In the genomic region with DNA sequence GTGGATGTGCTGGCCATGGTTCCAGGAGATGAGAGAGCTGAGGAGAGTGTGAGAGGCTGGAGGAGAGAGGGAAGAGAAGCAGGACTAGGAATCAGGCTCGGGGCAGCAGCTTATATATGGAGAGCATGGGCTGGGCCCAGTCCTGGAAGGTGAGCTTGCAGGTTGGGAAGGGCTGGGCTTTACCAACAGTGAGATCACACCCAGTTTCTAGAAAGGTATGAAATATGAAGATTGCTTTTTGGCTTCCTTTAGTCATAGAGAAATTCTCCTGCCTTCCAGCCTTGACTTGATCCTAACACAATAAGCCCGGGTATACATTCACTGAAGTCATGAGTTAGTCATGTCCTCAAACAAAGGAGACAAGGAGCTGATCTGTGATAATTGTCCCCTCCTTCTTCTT, we compare ENCODE assay signal across 15 cellular contexts. TPM values are rescaled to one million over a fixed set of nuclear protein-coding genes. Genes with fewer than 3 reads are reported as not detected.
"Had no signal": no experiment of that assay in that cellular context is flagged by ENCODE, and none has a peak within 500 bp of the region (broad histone marks: within the 10 kb centered on the region; RNA-seq: fewer than 3 reads in every experiment).

A gene (minus strand): TSS at position 86 of the 400 bp plus-strand sequence. CDS start 69 bp downstream, at position 17.

- H3K27ac ChIP-seq: right lobe of liver had no signal

- H3K36me3 Mint-ChIP-seq: activated CD4-positive, alpha-beta memory T cell treated with anti-CD3 and anti-CD28 coated beads for 36 hours; natural killer cell had no signal

- H3K9me3 Mint-ChIP-seq: activated CD4-positive, alpha-beta memory T cell treated with anti-CD3 and anti-CD28 coated beads for 36 hours; activated naive CD8-positive, alpha-beta T cell treated with anti-CD3 and anti-CD28 coated beads, Interleukin-2, amount 50 U/mL, for 24 hours; natural killer cell; stimulated activated naive CD8-positive, alpha-beta T cell treated with anti-CD3 and anti-CD28 coated beads, Interleukin-15, Interleukin-2, amounts not matched to agents 100 ng/mL and 50 ng/mL, for 24 hours had no signal

- H3K4me1 Mint-ChIP-seq: activated naive CD8-positive, alpha-beta T cell treated with anti-CD3 and anti-CD28 coated beads, Interleukin-2, amount 50 U/mL, for 24 hours had no signal

- H3K9me3 ChIP-seq: right lobe of liver, testis had no signal

- H3K27ac Mint-ChIP-seq: activated CD4-positive, alpha-beta memory T cell treated with anti-CD3 and anti-CD28 coated beads for 36 hours; activated naive CD8-positive, alpha-beta T cell treated with anti-CD3 and anti-CD28 coated beads, Interleukin-2, amount 50 U/mL, for 24 hours; natural killer cell; stimulated activated naive CD8-positive, alpha-beta T cell treated with anti-CD3 and anti-CD28 coated beads, Interleukin-15, Interleukin-2, amounts not matched to agents 100 ng/mL and 50 ng/mL, for 24 hours had no signal

- H3K36me3 ChIP-seq: right lobe of liver had no signal

- H3K27me3 ChIP-seq: right lobe of liver, testis had no signal

- DNase-seq: activated CD4-positive, alpha-beta memory T cell treated with anti-CD3 and anti-CD28 coated beads for 36 hours; activated naive CD8-positive, alpha-beta T cell treated with anti-CD3 and anti-CD28 coated beads, Interleukin-2, amount 50 U/mL, for 24 hours; hypothalamus; natural killer cell; nucleus accumbens; right lobe of liver; stimulated activated CD4-positive, alpha-beta T cell treated with anti-CD3 and anti-CD28 coated beads, Interleukin-12 subunit alpha, Interleukin-12 subunit beta, amount 100 ng/mL, for 4 hours; T-helper 9 cell; testis had no signal

- ATAC-seq: activated naive CD8-positive, alpha-beta T cell treated with anti-CD3 and anti-CD28 coated beads, Interleukin-2, amount 50 U/mL, for 24 hours; natural killer cell; right lobe of liver had no signal

- H3K4me3 ChIP-seq: right lobe of liver, testis had no signal

- H3K4me3 Mint-ChIP-seq: activated CD4-positive, alpha-beta memory T cell treated with anti-CD3 and anti-CD28 coated beads for 36 hours; activated naive CD8-positive, alpha-beta T cell treated with anti-CD3 and anti-CD28 coated beads, Interleukin-2, amount 50 U/mL, for 24 hours; natural killer cell; stimulated activated naive CD8-positive, alpha-beta T cell treated with anti-CD3 and anti-CD28 coated beads, Interleukin-15, Interleukin-2, amounts not matched to agents 100 ng/mL and 50 ng/mL, for 24 hours had no signal

- H3K4me1 ChIP-seq: right lobe of liver had no signal

RNA-seq across cellular contexts. Expression of the gene that starts here (rescaled TPM):
- total RNA-seq: activated CD4-positive, alpha-beta memory T cell treated with anti-CD3 and anti-CD28 coated beads for 36 hours; cardiac septum; glomerular endothelial cell; lung microvascular endothelial cell; mononuclear cell; natural killer cell; posterior vena cava had no signal
